ENCODE assay signal across 16 cellular contexts in the genomic region with DNA sequence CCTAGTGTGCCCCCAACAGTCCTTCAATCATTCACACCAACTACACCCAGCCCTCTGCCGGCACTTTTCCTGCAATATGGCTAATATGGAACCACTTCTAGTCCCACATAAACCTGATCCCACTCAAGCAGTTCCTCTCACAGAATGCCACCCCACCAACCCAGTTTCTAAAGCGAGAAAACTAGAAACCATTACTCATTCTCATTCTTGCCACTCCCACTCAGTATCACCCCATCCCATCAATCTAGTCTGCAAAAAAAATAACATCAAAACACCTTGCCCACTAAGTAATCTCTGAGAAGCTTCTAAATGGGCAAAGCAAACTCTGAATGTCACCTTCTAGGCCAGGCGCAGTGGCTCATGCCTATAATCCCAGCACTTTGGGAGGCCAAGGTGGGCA. TPM values are rescaled to one million over a fixed set of nuclear protein-coding genes. Genes with fewer than 3 reads are reported as not detected.
"Had no signal": no experiment of that assay in that cellular context is flagged by ENCODE, and none has a peak within 500 bp of the region (broad histone marks: within the 10 kb centered on the region; RNA-seq: fewer than 3 reads in every experiment).

No MANE protein-coding gene starts in this region.

- H3K4me1 ChIP-seq: sigmoid colon had no signal

- H3K27me3 ChIP-seq: sigmoid colon had no signal

- H3K9me3 ChIP-seq: sigmoid colon had no signal

- H3K27ac Mint-ChIP-seq: stimulated activated memory B cell treated with anti-CD40 and anti-IgM and Interleukin-4, amounts not matched to agents 10 μg/mL and 1 μg/mL and 100 μg/mL, for 72 hours had no signal

- H3K27me3 Mint-ChIP-seq: central memory CD8-positive, alpha-beta T cell; natural killer cell treated with Interleukin-12 subunit alpha and Interleukin-12 subunit beta and Interleukin-15 and Interleukin-18, amount 100 ng/mL, for 72 hours; stimulated activated memory B cell treated with anti-CD40 and anti-IgM and Interleukin-4, amounts not matched to agents 10 μg/mL and 1 μg/mL and 100 μg/mL, for 72 hours; T-cell had no signal

- H3K9me3 Mint-ChIP-seq: central memory CD8-positive, alpha-beta T cell; natural killer cell treated with Interleukin-12 subunit alpha and Interleukin-12 subunit beta and Interleukin-15 and Interleukin-18, amount 100 ng/mL, for 72 hours; stimulated activated memory B cell treated with anti-CD40 and anti-IgM and Interleukin-4, amounts not matched to agents 10 μg/mL and 1 μg/mL and 100 μg/mL, for 72 hours; T-cell had no signal

- H3K4me3 ChIP-seq: coronary artery, lung, sigmoid colon had no signal

- ATAC-seq: left lobe of liver; natural killer cell treated with Interleukin-12 subunit alpha and Interleukin-12 subunit beta and Interleukin-15 and Interleukin-18, amount 100 ng/mL, for 72 hours; SK-N-SH treated with all-trans-retinoic acid at 6 μM for 48 hours; stimulated activated memory B cell treated with anti-CD40 and anti-IgM and Interleukin-4, amounts not matched to agents 10 μg/mL and 1 μg/mL and 100 μg/mL, for 72 hours; T-cell had no signal

- DNase-seq: activated gamma-delta T cell; aorta; head of caudate nucleus; kidney; SIG-M5; sigmoid colon; stimulated activated CD4-positive, alpha-beta T cell treated with anti-CD3 and anti-CD28 coated beads, Interleukin-4, amount 100 ng/mL, for 24 hours; T-cell had no signal

- H3K27ac ChIP-seq: coronary artery, sigmoid colon had no signal

- H3K4me3 Mint-ChIP-seq: central memory CD8-positive, alpha-beta T cell; natural killer cell treated with Interleukin-12 subunit alpha and Interleukin-12 subunit beta and Interleukin-15 and Interleukin-18, amount 100 ng/mL, for 72 hours; stimulated activated memory B cell treated with anti-CD40 and anti-IgM and Interleukin-4, amounts not matched to agents 10 μg/mL and 1 μg/mL and 100 μg/mL, for 72 hours; T-cell had no signal

RNA-seq across cellular contexts. Expression of gene PHLDA2, which starts 45.1 kb away (rescaled TPM):
- total RNA-seq: frontal cortex had no signal
